ENCODE assay signal across 19 cellular contexts in genomic region chr3:102346897-102347296, GRCh38.
DNase-seq lines count a peak whose midpoint lies in the region; ATAC-seq, FAIRE-seq and TF ChIP-seq lines count a peak whose summit lies in the region.
"Had no signal": no experiment of that assay in that cellular context is flagged by ENCODE, and none has a peak within 500 bp of the region (broad histone marks: within the 10 kb centered on the region; RNA-seq: fewer than 3 reads in every experiment).

No MANE protein-coding gene starts in this region.

- H3K4me3 Mint-ChIP-seq in natural killer cell: no peak overlapping the region
- H3K4me3 Mint-ChIP-seq: CD4-positive, CD25-positive, alpha-beta regulatory T cell; GM23338; HFFc6; IgD-negative memory B cell had no signal

- no peaks in the 10 kb centered on the region for H3K9me3 ChIP-seq in keratinocyte (ENCODE audit: control insufficient read depth, low read depth, low read length)
- H3K9me3 ChIP-seq: BLaER1 treated with 17β-estradiol and CSF1 and Interleukin-3, amounts not matched to agents 10 nM and 100 nM; HAP-1 had no signal

- no peaks in the 10 kb centered on the region for H3K27me3 Mint-ChIP-seq in natural killer cell (ENCODE audit: low read depth in 2 of 2)

- no peak for FAIRE-seq in keratinocyte (lab: Jason Lieb, UNC)
- FAIRE-seq: GM12878, GM18507 had no signal

- peaks cover 8% of the 10 kb centered on the region for H3K4me1 ChIP-seq in keratinocyte (ENCODE audit: control insufficient read depth, extremely low read depth, insufficient read depth, low read length)
- H3K4me1 ChIP-seq: BLaER1 treated with 17β-estradiol and CSF1 and Interleukin-3, amounts not matched to agents 10 nM and 100 nM; HAP-1 had no signal

- no peak overlapping the region for H3K9ac ChIP-seq in keratinocyte (ENCODE audit: control insufficient read depth, extremely low read depth, insufficient read depth, low read length)
- H3K9ac ChIP-seq: BLaER1 treated with 17β-estradiol and CSF1 and Interleukin-3, amounts not matched to agents 10 nM and 100 nM had no signal

- no peak overlapping the region for H3K27ac ChIP-seq in keratinocyte (ENCODE audit: control insufficient read depth, insufficient read depth, low read length)
- H3K27ac ChIP-seq: BLaER1 treated with 17β-estradiol and CSF1 and Interleukin-3, amounts not matched to agents 10 nM and 100 nM had no signal

- H3K9me3 Mint-ChIP-seq in natural killer cell: peaks cover 8 to 9% of the 10 kb centered on the region in 2 donors
- H3K9me3 Mint-ChIP-seq: GM23338, HFFc6 had no signal

- H3K79me2 ChIP-seq in keratinocyte (ENCODE audit: control insufficient read depth, insufficient read depth, low read length): no peaks in the 10 kb centered on the region

- H4K20me1 ChIP-seq in keratinocyte (ENCODE audit: control insufficient read depth, extremely low read depth, insufficient read depth, low read length): no peaks in the 10 kb centered on the region
- H4K20me1 ChIP-seq: BLaER1 treated with 17β-estradiol and CSF1 and Interleukin-3, amounts not matched to agents 10 nM and 100 nM had no signal

- H3K27ac Mint-ChIP-seq in natural killer cell: no peak overlapping the region
- H3K27ac Mint-ChIP-seq: CD4-positive, CD25-positive, alpha-beta regulatory T cell; GM23338; HFFc6; IgD-negative memory B cell had no signal

- in situ Hi-C loops in SK-MEL-5 (cut with HindIII; ENCODE audit: low pct_unique_long_range_greater_than_20kb, low sequenced_read_pairs): no loop called here

- ATAC-seq in HG03196 (IDR thresholded peaks at IDR 0.05; ENCODE audit: unreplicated experiment) (no peak), HG02884 (IDR thresholded peaks at IDR 0.05; ENCODE audit: unreplicated experiment) (no peak), natural killer cell (no peak)
- ATAC-seq: GM12878, GM23338 had no signal

- no peaks in the 10 kb centered on the region for H3K27me3 ChIP-seq in keratinocyte (ENCODE audit: control insufficient read depth, extremely low read depth, insufficient read depth, low read length)
- H3K27me3 ChIP-seq: BLaER1 treated with 17β-estradiol and CSF1 and Interleukin-3, amounts not matched to agents 10 nM and 100 nM had no signal

- H3K4me2 ChIP-seq in keratinocyte (ENCODE audit: control insufficient read depth, extremely low read depth, insufficient read depth, low read depth, low read length): no peak overlapping the region
- H3K4me2 ChIP-seq: BLaER1 treated with 17β-estradiol and CSF1 and Interleukin-3, amounts not matched to agents 10 nM and 100 nM; GM23338 had no signal

- dilution Hi-C loops in keratinocyte (cut with MboI; ENCODE audit: extremely low pct_ligation_motif_present, low sequenced_read_pairs): no loop called here

- TF ChIP-seq CTCF in keratinocyte (optimal IDR thresholded peaks at IDR 0.05 in 1 of 3, IDR thresholded peaks at IDR 0.05 in 1 of 3, conservative IDR thresholded peaks at IDR 0.05 in 1 of 3; ENCODE audit: extremely low read depth in 1 of 3, insufficient read depth in 2 of 3, low read length in 3 of 3) (no peak), natural killer cell (IDR thresholded peaks at IDR 0.05) (no peak)

- H3K4me1 Mint-ChIP-seq in natural killer cell: no peaks in the 10 kb centered on the region
- H3K4me1 Mint-ChIP-seq: CD4-positive, CD25-positive, alpha-beta regulatory T cell; IgD-negative memory B cell had no signal

- intact Hi-C loops in natural killer cell (cut with micrococcal nuclease): no loop called here

- peak; percentile 50 for DNase-seq in ELR (ENCODE audit: low read depth)
- peak; percentile 68 for DNase-seq in M059J (ENCODE audit: low read depth)
- peak; percentile 6 for DNase-seq in SK-MEL-5 (ENCODE audit: low read depth, low spot score)
- no peak for DNase-seq in keratinocyte (ENCODE audit: low read depth, low spot score)
- DNase-seq in natural killer cell: no peak
- DNase-seq in NCI-H187 treated with DMSO at 0.1 percent for 48 hours (lab: John Stamatoyannopoulos, UW): no peak
- DNase-seq: ACHN; Calu3; CD4-positive, CD25-positive, alpha-beta regulatory T cell; DMS 273 treated with DMSO at 0.1 percent for 48 hours; HFFc6 had no signal

- no peaks in the 10 kb centered on the region for H3K36me3 ChIP-seq in keratinocyte (ENCODE audit: control insufficient read depth in 2 of 2, extremely low read depth in 1 of 2, insufficient read depth in 2 of 2, low read length in 2 of 2)
- H3K36me3 ChIP-seq: BLaER1 treated with 17β-estradiol and CSF1 and Interleukin-3, amounts not matched to agents 10 nM and 100 nM; HAP-1 had no signal

- no peaks in the 10 kb centered on the region for H3K9me1 ChIP-seq in keratinocyte (ENCODE audit: control insufficient read depth, extremely low read depth, insufficient read depth, low read length)

- H3K4me3 ChIP-seq in keratinocyte (ENCODE audit: control insufficient read depth in 2 of 3, extremely low read depth in 1 of 3, insufficient read depth in 2 of 3, low read depth in 1 of 3, low read length in 3 of 3): no peak overlapping the region
- H3K4me3 ChIP-seq: BLaER1 treated with 17β-estradiol and CSF1 and Interleukin-3, amounts not matched to agents 10 nM and 100 nM; GM12878; GM23338; HAP-1 had no signal

- H2AFZ ChIP-seq in keratinocyte (ENCODE audit: control insufficient read depth, low read length): peak overlapping the region; percentile 34
- H2AFZ ChIP-seq: GM23338 had no signal

- no peaks in the 10 kb centered on the region for H3K36me3 Mint-ChIP-seq in natural killer cell
- H3K36me3 Mint-ChIP-seq: CD4-positive, CD25-positive, alpha-beta regulatory T cell had no signal

Comparison
In these comparisons a context has a peak if more than half of its experiments do, and no peak if none do; other contexts are left out.
1. DNase-seq: peak in ELR (single experiment), M059J (single experiment) and SK-MEL-5 (single experiment); none in keratinocyte (single experiment), natural killer cell (single experiment) and NCI-H187 treated with DMSO at 0.1 percent for 48 hours (single experiment).